In the genomic region with DNA sequence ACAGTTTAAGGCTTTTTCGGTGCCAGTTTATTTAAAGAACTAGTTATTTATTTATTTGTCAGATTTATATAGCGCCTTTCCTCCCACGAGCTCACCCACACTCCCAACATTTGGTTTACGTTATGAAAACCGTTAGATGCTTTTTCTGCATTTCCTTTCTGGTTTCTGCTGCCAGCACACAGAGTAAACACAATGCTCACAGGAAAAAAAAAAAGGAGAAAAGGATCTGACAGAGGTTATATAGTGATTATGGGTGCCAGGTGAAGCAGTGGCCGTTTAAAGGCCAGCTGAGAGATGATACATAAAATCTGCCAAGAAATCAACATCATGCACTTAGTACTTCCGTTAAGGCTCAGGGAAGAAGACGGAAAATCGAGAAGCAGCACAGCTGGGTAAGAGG, we compare ENCODE assay signal across 2 cellular contexts.
TF ChIP-seq lines count a peak whose summit lies in the region.

No MANE protein-coding gene starts in this region.

TF ChIP-seq in SK-N-SH treated with all-trans-retinoic acid at 6 μM for 48 hours, 23 proteins besides CTCF, POLR2A, EP300 and RAD21 (continued from another document):
- TF ChIP-seq, protein P1, sequence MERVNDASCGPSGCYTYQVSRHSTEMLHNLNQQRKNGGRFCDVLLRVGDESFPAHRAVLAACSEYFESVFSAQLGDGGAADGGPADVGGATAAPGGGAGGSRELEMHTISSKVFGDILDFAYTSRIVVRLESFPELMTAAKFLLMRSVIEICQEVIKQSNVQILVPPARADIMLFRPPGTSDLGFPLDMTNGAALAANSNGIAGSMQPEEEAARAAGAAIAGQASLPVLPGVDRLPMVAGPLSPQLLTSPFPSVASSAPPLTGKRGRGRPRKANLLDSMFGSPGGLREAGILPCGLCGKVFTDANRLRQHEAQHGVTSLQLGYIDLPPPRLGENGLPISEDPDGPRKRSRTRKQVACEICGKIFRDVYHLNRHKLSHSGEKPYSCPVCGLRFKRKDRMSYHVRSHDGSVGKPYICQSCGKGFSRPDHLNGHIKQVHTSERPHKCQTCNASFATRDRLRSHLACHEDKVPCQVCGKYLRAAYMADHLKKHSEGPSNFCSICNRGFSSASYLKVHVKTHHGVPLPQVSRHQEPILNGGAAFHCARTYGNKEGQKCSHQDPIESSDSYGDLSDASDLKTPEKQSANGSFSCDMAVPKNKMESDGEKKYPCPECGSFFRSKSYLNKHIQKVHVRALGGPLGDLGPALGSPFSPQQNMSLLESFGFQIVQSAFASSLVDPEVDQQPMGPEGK (CRISPR knock-in tag; IDR thresholded peaks at IDR 0.05; ENCODE audit: borderline replicate concordance) = no peak
- no peak for TF ChIP-seq ZFP30 (CRISPR knock-in tag; IDR thresholded peaks at IDR 0.05)
- no peak for TF ChIP-seq TCF4 (CRISPR knock-in tag; IDR thresholded peaks at IDR 0.05; ENCODE audit: borderline replicate concordance)
- TF ChIP-seq, protein P2, sequence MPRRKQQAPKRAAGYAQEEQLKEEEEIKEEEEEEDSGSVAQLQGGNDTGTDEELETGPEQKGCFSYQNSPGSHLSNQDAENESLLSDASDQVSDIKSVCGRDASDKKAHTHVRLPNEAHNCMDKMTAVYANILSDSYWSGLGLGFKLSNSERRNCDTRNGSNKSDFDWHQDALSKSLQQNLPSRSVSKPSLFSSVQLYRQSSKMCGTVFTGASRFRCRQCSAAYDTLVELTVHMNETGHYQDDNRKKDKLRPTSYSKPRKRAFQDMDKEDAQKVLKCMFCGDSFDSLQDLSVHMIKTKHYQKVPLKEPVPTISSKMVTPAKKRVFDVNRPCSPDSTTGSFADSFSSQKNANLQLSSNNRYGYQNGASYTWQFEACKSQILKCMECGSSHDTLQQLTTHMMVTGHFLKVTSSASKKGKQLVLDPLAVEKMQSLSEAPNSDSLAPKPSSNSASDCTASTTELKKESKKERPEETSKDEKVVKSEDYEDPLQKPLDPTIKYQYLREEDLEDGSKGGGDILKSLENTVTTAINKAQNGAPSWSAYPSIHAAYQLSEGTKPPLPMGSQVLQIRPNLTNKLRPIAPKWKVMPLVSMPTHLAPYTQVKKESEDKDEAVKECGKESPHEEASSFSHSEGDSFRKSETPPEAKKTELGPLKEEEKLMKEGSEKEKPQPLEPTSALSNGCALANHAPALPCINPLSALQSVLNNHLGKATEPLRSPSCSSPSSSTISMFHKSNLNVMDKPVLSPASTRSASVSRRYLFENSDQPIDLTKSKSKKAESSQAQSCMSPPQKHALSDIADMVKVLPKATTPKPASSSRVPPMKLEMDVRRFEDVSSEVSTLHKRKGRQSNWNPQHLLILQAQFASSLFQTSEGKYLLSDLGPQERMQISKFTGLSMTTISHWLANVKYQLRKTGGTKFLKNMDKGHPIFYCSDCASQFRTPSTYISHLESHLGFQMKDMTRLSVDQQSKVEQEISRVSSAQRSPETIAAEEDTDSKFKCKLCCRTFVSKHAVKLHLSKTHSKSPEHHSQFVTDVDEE (CRISPR knock-in tag; IDR thresholded peaks at IDR 0.05) = no peak
- TF ChIP-seq ZFP3 (CRISPR knock-in tag; IDR thresholded peaks at IDR 0.05) = no peak
- TF ChIP-seq ARNTL (CRISPR knock-in tag; IDR thresholded peaks at IDR 0.05; ENCODE audit: borderline replicate concordance, low read depth) = no peak
- no peak for TF ChIP-seq ZNF8 (CRISPR knock-in tag; IDR thresholded peaks at IDR 0.05)
- TF ChIP-seq, protein P3, sequence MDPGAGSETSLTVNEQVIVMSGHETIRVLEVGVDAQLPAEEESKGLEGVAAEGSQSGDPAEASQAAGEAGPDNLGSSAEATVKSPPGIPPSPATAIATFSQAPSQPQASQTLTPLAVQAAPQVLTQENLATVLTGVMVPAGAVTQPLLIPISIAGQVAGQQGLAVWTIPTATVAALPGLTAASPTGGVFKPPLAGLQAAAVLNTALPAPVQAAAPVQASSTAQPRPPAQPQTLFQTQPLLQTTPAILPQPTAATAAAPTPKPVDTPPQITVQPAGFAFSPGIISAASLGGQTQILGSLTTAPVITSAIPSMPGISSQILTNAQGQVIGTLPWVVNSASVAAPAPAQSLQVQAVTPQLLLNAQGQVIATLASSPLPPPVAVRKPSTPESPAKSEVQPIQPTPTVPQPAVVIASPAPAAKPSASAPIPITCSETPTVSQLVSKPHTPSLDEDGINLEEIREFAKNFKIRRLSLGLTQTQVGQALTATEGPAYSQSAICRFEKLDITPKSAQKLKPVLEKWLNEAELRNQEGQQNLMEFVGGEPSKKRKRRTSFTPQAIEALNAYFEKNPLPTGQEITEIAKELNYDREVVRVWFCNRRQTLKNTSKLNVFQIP (CRISPR knock-in tag; IDR thresholded peaks at IDR 0.05; ENCODE audit: borderline replicate concordance, low read depth) = no peak
- no peak for TF ChIP-seq OSR1 (CRISPR knock-in tag; IDR thresholded peaks at IDR 0.05)
- TF ChIP-seq ESRRG (CRISPR knock-in tag; IDR thresholded peaks at IDR 0.05) = no peak
- no peak for TF ChIP-seq CSDC2 (CRISPR knock-in tag; IDR thresholded peaks at IDR 0.05)
- no peak for TF ChIP-seq ZNF565 (CRISPR knock-in tag; conservative IDR thresholded peaks at IDR 0.05; ENCODE audit: low read depth)
- TF ChIP-seq SNAI2 (CRISPR knock-in tag; IDR thresholded peaks at IDR 0.05) = no peak
- TF ChIP-seq ZNF70 (CRISPR knock-in tag; IDR thresholded peaks at IDR 0.05) = no peak
- TF ChIP-seq ZC3H10 (CRISPR knock-in tag; IDR thresholded peaks at IDR 0.05) = no peak
- TF ChIP-seq GLIS3 (CRISPR knock-in tag; IDR thresholded peaks at IDR 0.05) = no peak
- no peak for TF ChIP-seq RARB (CRISPR knock-in tag; IDR thresholded peaks at IDR 0.05)

TF ChIP-seq in SK-N-SH, 30 proteins besides CTCF, POLR2A, EP300 and RAD21 (continued from another document):
- TF ChIP-seq, protein P4, sequence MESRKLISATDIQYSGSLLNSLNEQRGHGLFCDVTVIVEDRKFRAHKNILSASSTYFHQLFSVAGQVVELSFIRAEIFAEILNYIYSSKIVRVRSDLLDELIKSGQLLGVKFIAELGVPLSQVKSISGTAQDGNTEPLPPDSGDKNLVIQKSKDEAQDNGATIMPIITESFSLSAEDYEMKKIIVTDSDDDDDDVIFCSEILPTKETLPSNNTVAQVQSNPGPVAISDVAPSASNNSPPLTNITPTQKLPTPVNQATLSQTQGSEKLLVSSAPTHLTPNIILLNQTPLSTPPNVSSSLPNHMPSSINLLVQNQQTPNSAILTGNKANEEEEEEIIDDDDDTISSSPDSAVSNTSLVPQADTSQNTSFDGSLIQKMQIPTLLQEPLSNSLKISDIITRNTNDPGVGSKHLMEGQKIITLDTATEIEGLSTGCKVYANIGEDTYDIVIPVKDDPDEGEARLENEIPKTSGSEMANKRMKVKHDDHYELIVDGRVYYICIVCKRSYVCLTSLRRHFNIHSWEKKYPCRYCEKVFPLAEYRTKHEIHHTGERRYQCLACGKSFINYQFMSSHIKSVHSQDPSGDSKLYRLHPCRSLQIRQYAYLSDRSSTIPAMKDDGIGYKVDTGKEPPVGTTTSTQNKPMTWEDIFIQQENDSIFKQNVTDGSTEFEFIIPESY (IDR thresholded peaks at IDR 0.05; ENCODE audit: borderline replicate concordance, low read depth) = no peak
- no peak for TF ChIP-seq NFIC (IDR thresholded peaks at IDR 0.05; ENCODE audit: borderline replicate concordance)
- TF ChIP-seq, protein P5, sequence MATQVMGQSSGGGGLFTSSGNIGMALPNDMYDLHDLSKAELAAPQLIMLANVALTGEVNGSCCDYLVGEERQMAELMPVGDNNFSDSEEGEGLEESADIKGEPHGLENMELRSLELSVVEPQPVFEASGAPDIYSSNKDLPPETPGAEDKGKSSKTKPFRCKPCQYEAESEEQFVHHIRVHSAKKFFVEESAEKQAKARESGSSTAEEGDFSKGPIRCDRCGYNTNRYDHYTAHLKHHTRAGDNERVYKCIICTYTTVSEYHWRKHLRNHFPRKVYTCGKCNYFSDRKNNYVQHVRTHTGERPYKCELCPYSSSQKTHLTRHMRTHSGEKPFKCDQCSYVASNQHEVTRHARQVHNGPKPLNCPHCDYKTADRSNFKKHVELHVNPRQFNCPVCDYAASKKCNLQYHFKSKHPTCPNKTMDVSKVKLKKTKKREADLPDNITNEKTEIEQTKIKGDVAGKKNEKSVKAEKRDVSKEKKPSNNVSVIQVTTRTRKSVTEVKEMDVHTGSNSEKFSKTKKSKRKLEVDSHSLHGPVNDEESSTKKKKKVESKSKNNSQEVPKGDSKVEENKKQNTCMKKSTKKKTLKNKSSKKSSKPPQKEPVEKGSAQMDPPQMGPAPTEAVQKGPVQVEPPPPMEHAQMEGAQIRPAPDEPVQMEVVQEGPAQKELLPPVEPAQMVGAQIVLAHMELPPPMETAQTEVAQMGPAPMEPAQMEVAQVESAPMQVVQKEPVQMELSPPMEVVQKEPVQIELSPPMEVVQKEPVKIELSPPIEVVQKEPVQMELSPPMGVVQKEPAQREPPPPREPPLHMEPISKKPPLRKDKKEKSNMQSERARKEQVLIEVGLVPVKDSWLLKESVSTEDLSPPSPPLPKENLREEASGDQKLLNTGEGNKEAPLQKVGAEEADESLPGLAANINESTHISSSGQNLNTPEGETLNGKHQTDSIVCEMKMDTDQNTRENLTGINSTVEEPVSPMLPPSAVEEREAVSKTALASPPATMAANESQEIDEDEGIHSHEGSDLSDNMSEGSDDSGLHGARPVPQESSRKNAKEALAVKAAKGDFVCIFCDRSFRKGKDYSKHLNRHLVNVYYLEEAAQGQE (IDR thresholded peaks at IDR 0.05; ENCODE audit: low read depth, low read length) = no peak
- no peak for TF ChIP-seq CHD2 (IDR thresholded peaks at IDR 0.05; ENCODE audit: low read length, partially characterized antibody)
- TF ChIP-seq ELF1 (IDR thresholded peaks at IDR 0.05) = no peak
- TF ChIP-seq NRF1 (IDR thresholded peaks at IDR 0.05; ENCODE audit: low read depth, low read length) = no peak
